1 cellular context compared by ENCODE assay signal in genomic region chr3:138174421-138175122, GRCh38.
TF ChIP-seq lines count a peak whose summit lies in the region.

Gene DBR1, minus strand, starts transcription at chr3:138174921. Its CDS starts 126 bp downstream, at chr3:138174795.

TF ChIP-seq in HEK293, 187 proteins besides CTCF, POLR2A, EP300 and RAD21 (continued from another document and continues in another):
- TF ChIP-seq ZNF211 (tag by site-specific recombination; IDR thresholded peaks at IDR 0.05; ENCODE audit: low read depth): no peak
- TF ChIP-seq ZNF433 (tag by site-specific recombination; IDR thresholded peaks at IDR 0.05; ENCODE audit: low read depth): no peak
- TF ChIP-seq ZIC2 (tag by site-specific recombination; IDR thresholded peaks at IDR 0.05): peak; percentile 52
- no peak for TF ChIP-seq ZNF664 (tag by site-specific recombination; IDR thresholded peaks at IDR 0.05)
- TF ChIP-seq MEIS1 (CRISPR knock-in tag; IDR thresholded peaks at IDR 0.05; ENCODE audit: borderline replicate concordance): no peak
- TF ChIP-seq KLF8 (tag by site-specific recombination; IDR thresholded peaks at IDR 0.05): peak; percentile 66
- TF ChIP-seq ZNF416 (tag by site-specific recombination; IDR thresholded peaks at IDR 0.05): no peak
- no peak for TF ChIP-seq ZFP41 (tag by site-specific recombination; IDR thresholded peaks at IDR 0.05; ENCODE audit: borderline replicate concordance)
- TF ChIP-seq ZNF132 (tag by site-specific recombination; IDR thresholded peaks at IDR 0.05; ENCODE audit: borderline replicate concordance): no peak
- no peak for TF ChIP-seq ATF2 (tag by site-specific recombination; IDR thresholded peaks at IDR 0.05; ENCODE audit: low read depth)
- TF ChIP-seq PRDM4 (tag by site-specific recombination; IDR thresholded peaks at IDR 0.05): no peak
- no peak for TF ChIP-seq ZNF623 (tag by site-specific recombination; IDR thresholded peaks at IDR 0.05)
- no peak for TF ChIP-seq ZNF544 (tag by site-specific recombination; IDR thresholded peaks at IDR 0.05)
- TF ChIP-seq ZNF202 (tag by site-specific recombination; IDR thresholded peaks at IDR 0.05; ENCODE audit: borderline replicate concordance): no peak
- TF ChIP-seq ZNF214 (tag by site-specific recombination; IDR thresholded peaks at IDR 0.05; ENCODE audit: borderline replicate concordance): no peak
- 0 out of 2 replicates have a peak, but pooled peaks have one; percentile 30 for TF ChIP-seq ZNF639 (tag by site-specific recombination; IDR thresholded peaks at IDR 0.05)
- TF ChIP-seq ZFHX2 (tag by site-specific recombination; conservative IDR thresholded peaks at IDR 0.05): no peak
- TF ChIP-seq ZNF140 (tag by site-specific recombination; IDR thresholded peaks at IDR 0.05): no peak
- TF ChIP-seq REPIN1 (tag by site-specific recombination; IDR thresholded peaks at IDR 0.05; ENCODE audit: low read depth): 0 out of 2 replicates have a peak, but pooled peaks have one; percentile 14
- no peak for TF ChIP-seq ZSCAN18 (tag by site-specific recombination; IDR thresholded peaks at IDR 0.05)
- TF ChIP-seq ZBTB7A (tag by site-specific recombination; IDR thresholded peaks at IDR 0.05; ENCODE audit: low read depth): no peak
- TF ChIP-seq ZNF610 (tag by site-specific recombination; IDR thresholded peaks at IDR 0.05; ENCODE audit: borderline replicate concordance): no peak
- no peak for TF ChIP-seq ZNF274 (IDR thresholded peaks at IDR 0.05; ENCODE audit: low read length)
- no peak for TF ChIP-seq ZNF274 (tag by site-specific recombination; IDR thresholded peaks at IDR 0.05; ENCODE audit: borderline replicate concordance)
- no peak for TF ChIP-seq ZNF292 (tag by site-specific recombination; IDR thresholded peaks at IDR 0.05; ENCODE audit: borderline replicate concordance, low read depth)
- no peak for TF ChIP-seq WT1 (tag by site-specific recombination; IDR thresholded peaks at IDR 0.05)
- TF ChIP-seq ZBTB11 (tag by site-specific recombination; conservative IDR thresholded peaks at IDR 0.05; ENCODE audit: low read depth): peak; percentile 68
- no peak for TF ChIP-seq ZNF549 (tag by site-specific recombination; IDR thresholded peaks at IDR 0.05)
- no peak for TF ChIP-seq ZNF837 (tag by site-specific recombination; IDR thresholded peaks at IDR 0.05)
- TF ChIP-seq ZNF10 (tag by site-specific recombination; IDR thresholded peaks at IDR 0.05): peak; percentile 28; the same call in 1 of the 2 replicates
- TF ChIP-seq GLI4 (tag by site-specific recombination; IDR thresholded peaks at IDR 0.05): no peak
- no peak for TF ChIP-seq ZNF16 (tag by site-specific recombination; IDR thresholded peaks at IDR 0.05; ENCODE audit: low read depth)
- TF ChIP-seq ZSCAN5A (tag by site-specific recombination; IDR thresholded peaks at IDR 0.05): no peak
- no peak for TF ChIP-seq BCL11B (tag by site-specific recombination; IDR thresholded peaks at IDR 0.05; ENCODE audit: low read depth)
- no peak for TF ChIP-seq ZNF555 (tag by site-specific recombination; conservative IDR thresholded peaks at IDR 0.05)
- no peak for TF ChIP-seq OVOL3 (tag by site-specific recombination; IDR thresholded peaks at IDR 0.05)
- peak; percentile 58; the same call in 1 of the 2 replicates for TF ChIP-seq ZNF391 (tag by site-specific recombination; IDR thresholded peaks at IDR 0.05; ENCODE audit: borderline replicate concordance, low read depth)
- TF ChIP-seq ZNF629 (tag by site-specific recombination; IDR thresholded peaks at IDR 0.05): peak; percentile 50; the same call in 1 of the 2 replicates
- TF ChIP-seq ZNF677 (tag by site-specific recombination; IDR thresholded peaks at IDR 0.05): no peak
- TF ChIP-seq YY1 (tag by site-specific recombination; IDR thresholded peaks at IDR 0.05): 0 out of 2 replicates have a peak, but pooled peaks have one; percentile 40
- TF ChIP-seq ZSCAN4 (tag by site-specific recombination; IDR thresholded peaks at IDR 0.05): no peak
- no peak for TF ChIP-seq ZNF341 (tag by site-specific recombination; IDR thresholded peaks at IDR 0.05; ENCODE audit: low read depth)
- TF ChIP-seq ZNF350 (tag by site-specific recombination; IDR thresholded peaks at IDR 0.05): no peak
- TF ChIP-seq ZNF596 (tag by site-specific recombination; IDR thresholded peaks at IDR 0.05): no peak
- no peak for TF ChIP-seq ZNF324 (tag by site-specific recombination; IDR thresholded peaks at IDR 0.05)
- 0 out of 2 replicates have a peak, but pooled peaks have one; percentile 50 for TF ChIP-seq YY2 (tag by site-specific recombination; IDR thresholded peaks at IDR 0.05)
- peak; percentile 60; the same call in 1 of the 2 replicates for TF ChIP-seq GLIS2 (tag by site-specific recombination; IDR thresholded peaks at IDR 0.05)
- TF ChIP-seq BCL11A (tag by site-specific recombination; IDR thresholded peaks at IDR 0.05; ENCODE audit: low read depth): no peak
- TF ChIP-seq ZNF768 (tag by site-specific recombination; IDR thresholded peaks at IDR 0.05): peak; percentile 84; the same call in 1 of the 2 replicates
- no peak for TF ChIP-seq ZNF157 (tag by site-specific recombination; IDR thresholded peaks at IDR 0.05)
- TF ChIP-seq KLF1 (tag by site-specific recombination; IDR thresholded peaks at IDR 0.05): 0 out of 2 replicates have a peak, but pooled peaks have one; percentile 30
- TF ChIP-seq ZBTB44 (tag by site-specific recombination; IDR thresholded peaks at IDR 0.05): no peak
- TF ChIP-seq ZNF548 (tag by site-specific recombination; IDR thresholded peaks at IDR 0.05): no peak
- TF ChIP-seq ZFP37 (tag by site-specific recombination; IDR thresholded peaks at IDR 0.05): peak; percentile 62; the same call in 1 of the 2 replicates
- TF ChIP-seq BCL6B (tag by site-specific recombination; IDR thresholded peaks at IDR 0.05): no peak
- peak; percentile 50; the same call in 1 of the 2 replicates for TF ChIP-seq IKZF3 (tag by site-specific recombination; IDR thresholded peaks at IDR 0.05)
- no peak for TF ChIP-seq ZNF426 (tag by site-specific recombination; IDR thresholded peaks at IDR 0.05)
